10 cellular contexts compared by ENCODE assay signal in genomic region chr12:89544730-89545184, GRCh38. TPM values are rescaled to one million over a fixed set of nuclear protein-coding genes. Genes with fewer than 3 reads are reported as not detected.
DNase-seq lines count a peak whose midpoint lies in the region; ATAC-seq, FAIRE-seq and TF ChIP-seq lines count a peak whose summit lies in the region.
"Had no signal": no experiment of that assay in that cellular context is flagged by ENCODE, and none has a peak within 500 bp of the region (broad histone marks: within the 10 kb centered on the region; RNA-seq: fewer than 3 reads in every experiment).

No MANE protein-coding gene starts in this region.

- TF ChIP-seq CTCF in K562 (IDR thresholded peaks at IDR 0.05 in 2 of 3, conservative IDR thresholded peaks at IDR 0.05 in 1 of 3; ENCODE audit: insufficient read depth in 2 of 3, low read depth in 1 of 3, low read length in 3 of 3), result no peak
- TF ChIP-seq CTCF in lower lobe of right lung (IDR thresholded peaks at IDR 0.05), result no peak
- TF ChIP-seq CTCF in Caco-2 (IDR thresholded peaks at IDR 0.05; ENCODE audit: insufficient read depth in 1 of 2, low read depth in 1 of 2, low read length in 1 of 2, severe bottlenecking in 1 of 2, unreplicated experiment in 1 of 2), result no peak

- BruUV-seq in K562 (replicated peaks; lab: Mats Ljungman, UMichigan) (no TSS peak), Caco-2 (replicated peaks; lab: Mats Ljungman, UMichigan) (no TSS peak)

- no peak overlapping the region for H3K4me3 Mint-ChIP-seq in Caco-2 (ENCODE audit: unreplicated experiment)
- no peak overlapping the region for H3K4me3 Mint-ChIP-seq in activated CD4-positive, alpha-beta T cell treated with anti-CD3 and anti-CD28 coated beads, Interleukin-2, amount 10 ng/mL, durations not matched to agents 7 days and 5 days
- H3K4me3 Mint-ChIP-seq: central memory CD8-positive, alpha-beta T cell had no signal

- no peak overlapping the region for H2AFZ ChIP-seq in K562 (ENCODE audit: low read depth, low read length)

- no peak for TF ChIP-seq EP300 in K562 (IDR thresholded peaks at IDR 0.05; ENCODE audit: low read length)

- H3K27ac ChIP-seq in BLaER1 treated with 17β-estradiol and CSF1 and Interleukin-3, amounts not matched to agents 10 nM and 100 nM, result peak overlapping the region in 3 of 11 experiments; percentile 15 to 37 (median 19); a peak in 4 of 22 replicates
- H3K27ac ChIP-seq in K562 (ENCODE audit: extremely low read depth, low read depth, low read length), result no peak overlapping the region
- no peak overlapping the region for H3K27ac ChIP-seq in lower lobe of right lung

- no peak for TF ChIP-seq RAD21 in K562 (CRISPR knock-in tag; conservative IDR thresholded peaks at IDR 0.05 in 1 of 2, IDR thresholded peaks at IDR 0.05 in 1 of 2)

- 0 out of 22 replicates have a peak, but pooled peaks cover 0 to 4% (median 0%) of the 10 kb centered on the region in 11 experiments for H4K20me1 ChIP-seq in BLaER1 treated with 17β-estradiol and CSF1 and Interleukin-3, amounts not matched to agents 10 nM and 100 nM
- no peaks in the 10 kb centered on the region for H4K20me1 ChIP-seq in K562 (replicated peaks; ENCODE audit: control insufficient read depth, insufficient read depth, low read length)

- H3K27me3 ChIP-seq in BLaER1 treated with 17β-estradiol and CSF1 and Interleukin-3, amounts not matched to agents 10 nM and 100 nM, result no peaks in the 10 kb centered on the region
- H3K27me3 ChIP-seq in K562 (ENCODE audit: control insufficient read depth in 2 of 2, insufficient read depth in 2 of 2, low read length in 2 of 2) (no peaks in the 10 kb centered on the region), lower lobe of right lung (ENCODE audit: low read depth) (no peaks in the 10 kb centered on the region), Caco-2 (replicated peaks; ENCODE audit: control insufficient read depth, insufficient read depth, low read length) (no peaks in the 10 kb centered on the region)

- in situ Hi-C loops in K562 (cut with MboI), result loop anchor here (5.0 to 25.0 kb wide), 2 partner anchors 553 to 1293 kb away; no protein-coding TSS in a partner anchor

- H3K9me1 ChIP-seq in K562 (ENCODE audit: control insufficient read depth, insufficient read depth, low read length), result no peaks in the 10 kb centered on the region

- no peak for FAIRE-seq in K562 (lab: Jason Lieb, UNC)
- FAIRE-seq: G401.6 had no signal

- H3K4me3 ChIP-seq in BLaER1 treated with 17β-estradiol and CSF1 and Interleukin-3, amounts not matched to agents 10 nM and 100 nM, result no peak overlapping the region
- H3K4me3 ChIP-seq in K562 (no peak overlapping the region), lower lobe of right lung (no peak overlapping the region), Caco-2 (ENCODE audit: low read depth, low read length) (no peak overlapping the region)

- H3K4me1 ChIP-seq in BLaER1 treated with 17β-estradiol and CSF1 and Interleukin-3, amounts not matched to agents 10 nM and 100 nM, result peaks cover 16 to 49% (median 25%) of the 10 kb centered on the region in 10 experiments
- H3K4me1 ChIP-seq in K562 (replicated peaks in 1 of 2; ENCODE audit: control insufficient read depth in 2 of 2, insufficient read depth in 2 of 2, low read length in 2 of 2) (peaks cover 10 to 38% of the 10 kb centered on the region in 2 experiments), lower lobe of right lung (peaks cover 23% of the 10 kb centered on the region), Caco-2 (peaks cover 15% of the 10 kb centered on the region)

- H3K27ac Mint-ChIP-seq in Caco-2 (ENCODE audit: unreplicated experiment), result no peak overlapping the region
- H3K27ac Mint-ChIP-seq in activated CD4-positive, alpha-beta T cell treated with anti-CD3 and anti-CD28 coated beads, Interleukin-2, amount 10 ng/mL, durations not matched to agents 7 days and 5 days, result no peak overlapping the region

- CTCF ChIA-PET in K562 (lab: Yijun Ruan, JAX; ENCODE audit: low intra/inter-chr PET ratio) (no interaction called here), Caco-2 (lab: Charles Lee) (interaction anchor here (1.3 kb wide), 1 partner anchor 165 kb away, joined by 3 read pairs; the partner anchor contains the start of gene ATP2B1)
- CTCF ChIA-PET in activated CD4-positive, alpha-beta T cell treated with anti-CD3 and anti-CD28 coated beads, Interleukin-2, amount 10 ng/mL, durations not matched to agents 7 days and 5 days (lab: Charles Lee), result interaction anchor here (0.6 to 2.7 kb wide), 7 partner anchors 15 to 1477 kb away, joined by 3 to 11 read pairs (median 3); no protein-coding TSS in a partner anchor

- POLR2A ChIA-PET in K562 (lab: Yijun Ruan, JAX), result interaction anchor here (1.1 to 1.4 kb wide), 2 partner anchors 7 to 162 kb away, joined by 3 to 8 read pairs; no protein-coding TSS in a partner anchor
- POLR2A ChIA-PET in Caco-2 (lab: Charles Lee), result no interaction called here
- POLR2A ChIA-PET in activated CD4-positive, alpha-beta T cell treated with anti-CD3 and anti-CD28 coated beads, Interleukin-2, amount 10 ng/mL, durations not matched to agents 7 days and 5 days (lab: Charles Lee), result no interaction called here

- peak overlapping the region; percentile 56 to 83 (median 72) for H3K4me2 ChIP-seq in BLaER1 treated with 17β-estradiol and CSF1 and Interleukin-3, amounts not matched to agents 10 nM and 100 nM
- H3K4me2 ChIP-seq in K562 (ENCODE audit: insufficient read depth, low read length), result no peak overlapping the region

- H3K9me3 ChIP-seq in BLaER1 treated with 17β-estradiol and CSF1 and Interleukin-3, amounts not matched to agents 10 nM and 100 nM (replicated peaks in 1 of 11), result no peaks in the 10 kb centered on the region
- H3K9me3 ChIP-seq in K562 (replicated peaks; ENCODE audit: control insufficient read depth, insufficient read depth, low read depth, low read length), result no peaks in the 10 kb centered on the region
- H3K9me3 ChIP-seq in lower lobe of right lung, result no peaks in the 10 kb centered on the region
- no peaks in the 10 kb centered on the region for H3K9me3 ChIP-seq in Caco-2

- TF ChIP-seq POLR2A in K562 (conservative IDR thresholded peaks at IDR 0.05), result no peak

- H3K27me3 Mint-ChIP-seq in Caco-2 (ENCODE audit: insufficient read depth, unreplicated experiment), result no peaks in the 10 kb centered on the region
- no peaks in the 10 kb centered on the region for H3K27me3 Mint-ChIP-seq in activated CD4-positive, alpha-beta T cell treated with anti-CD3 and anti-CD28 coated beads, Interleukin-2, amount 10 ng/mL, durations not matched to agents 7 days and 5 days
- H3K27me3 Mint-ChIP-seq: central memory CD8-positive, alpha-beta T cell had no signal

- ATAC-seq in K562, result no peak
- peak; percentile 29 to 33 for ATAC-seq in lower lobe of right lung
- ATAC-seq in GM19023 (IDR thresholded peaks at IDR 0.05; ENCODE audit: unreplicated experiment), result no peak

- H3K36me3 ChIP-seq in BLaER1 treated with 17β-estradiol and CSF1 and Interleukin-3, amounts not matched to agents 10 nM and 100 nM, result no peaks in the 10 kb centered on the region
- no peaks in the 10 kb centered on the region for H3K36me3 ChIP-seq in K562 (ENCODE audit: control insufficient read depth, insufficient read depth, low read length)
- no peaks in the 10 kb centered on the region for H3K36me3 ChIP-seq in lower lobe of right lung
- no peaks in the 10 kb centered on the region; the same call in 1 of the 2 replicates for H3K36me3 ChIP-seq in Caco-2 (ENCODE audit: control insufficient read depth, insufficient read depth, low read length)

- no peaks in the 10 kb centered on the region for H3K9me3 Mint-ChIP-seq in Caco-2 (ENCODE audit: unreplicated experiment)
- no peaks in the 10 kb centered on the region for H3K9me3 Mint-ChIP-seq in activated CD4-positive, alpha-beta T cell treated with anti-CD3 and anti-CD28 coated beads, Interleukin-2, amount 10 ng/mL, durations not matched to agents 7 days and 5 days
- H3K9me3 Mint-ChIP-seq: central memory CD8-positive, alpha-beta T cell had no signal

- DNase-seq in NCI-H1105 (lab: John Stamatoyannopoulos, UW) (peak; percentile 13), K562 (ENCODE audit: extremely low read depth in 1 of 4, low spot score in 3 of 4) (no peak), lower lobe of right lung (peak; percentile 52), posterior vena cava (ENCODE audit: low spot score) (no peak), Caco-2 (no peak)
- no peak for DNase-seq in activated CD4-positive, alpha-beta T cell treated with anti-CD3 and anti-CD28 coated beads, Interleukin-2, amount 10 ng/mL, durations not matched to agents 7 days and 5 days

- intact Hi-C loops in K562 (cut with micrococcal nuclease), result loop anchor here (5.0 to 10.0 kb wide), 3 partner anchors 310 to 1413 kb away; partner anchors contain the start of gene CCER1
- intact Hi-C loops in lower lobe of right lung (cut with DNase I), result no loop called here
- intact Hi-C loops in posterior vena cava (cut with DNase I), result loop anchor here in 1 of 2 donors (10.0 kb wide), 2 partner anchors 560 to 1390 kb away; no protein-coding TSS in a partner anchor
- intact Hi-C loops in Caco-2 (cut with micrococcal nuclease; ENCODE audit: unreplicated experiment), result loop anchor here (5.0 to 10.0 kb wide), 5 partner anchors 103 to 1310 kb away; no protein-coding TSS in a partner anchor

- 72% methylated on average over 5 of the region's 5 CpGs for WGBS in K562 (ENCODE audit: insufficient coverage, low coverage, missing lambda C conversion rate)

- H3K9ac ChIP-seq in BLaER1 treated with 17β-estradiol and CSF1 and Interleukin-3, amounts not matched to agents 10 nM and 100 nM, result peak overlapping the region in 2 of 11 experiments; percentile 2 to 20; a peak in 1 of 22 replicates
- 0 out of 4 replicates have a peak overlapping the region, but pooled peaks of 1 of the 2 experiments have one; percentile 18 for H3K9ac ChIP-seq in K562 (ENCODE audit: insufficient read depth in 1 of 2, low read depth in 2 of 2, low read length in 2 of 2)

- no peaks in the 10 kb centered on the region for H3K79me2 ChIP-seq in K562 (ENCODE audit: control insufficient read depth, insufficient read depth, low read length)

- peaks cover 8% of the 10 kb centered on the region for H3K4me1 Mint-ChIP-seq in Caco-2 (ENCODE audit: low read depth, unreplicated experiment)
- peaks cover 3% of the 10 kb centered on the region for H3K4me1 Mint-ChIP-seq in activated CD4-positive, alpha-beta T cell treated with anti-CD3 and anti-CD28 coated beads, Interleukin-2, amount 10 ng/mL, durations not matched to agents 7 days and 5 days

- no peaks in the 10 kb centered on the region for H3K36me3 Mint-ChIP-seq in Caco-2 (ENCODE audit: insufficient read depth, unreplicated experiment)
- no peaks in the 10 kb centered on the region for H3K36me3 Mint-ChIP-seq in activated CD4-positive, alpha-beta T cell treated with anti-CD3 and anti-CD28 coated beads, Interleukin-2, amount 10 ng/mL, durations not matched to agents 7 days and 5 days (ENCODE audit: low read depth)

RNA-seq across cellular contexts. Expression of gene POC1B, which starts 18.9 kb away (rescaled TPM):
- total RNA-seq in K562 (2011; cell fraction: chromatin; rRNA removed; ENCODE audit: low replicate concordance), result 15.1 and 44.2 TPM in 2 replicates
- total RNA-seq in K562 (2011; cell fraction: nucleolus; rRNA removed), result 8.5 and 10.4 TPM in 2 replicates
- 18.7 and 19.4 TPM in 2 replicates for total RNA-seq in K562 (2011; cell fraction: nucleoplasm; rRNA removed)
- total RNA-seq in K562 (2014; rRNA removed) (8.1 and 9.7 TPM in 2 replicates), K562 (2014; rRNA removed; fragmentation: Illumina TruSeq; extraction: Trizol) (15.2 and 16.4 TPM in 2 replicates), K562 (2015; rRNA removed; fragmentation: Illumina TruSeq; extraction: Trizol) (11.2 and 13.5 TPM in 2 replicates), K562 (2021) (10.4 and 10.8 TPM in 2 replicates), lower lobe of right lung (15.5 TPM), posterior vena cava (10 to 100 TPM; 12.3 to 22.1 TPM), Caco-2 (2022) (14.1 and 16.1 TPM in 2 replicates)
- polyA plus RNA-seq in K562 (2011; rRNA removed) (14.3 and 16.1 TPM in 2 replicates), K562 (2014; fragmentation: Illumina TruSeq; extraction: Trizol) (11.8 and 15.3 TPM in 2 replicates), K562 (2014; fragmentation: Nextera tagmentation; extraction: Ambion mirVana) (1 to 10 TPM; 4.5 to 7.8 TPM), K562 (2014; rRNA removed) (8.0 and 11.2 TPM in 2 replicates)
- 6.5 and 10.5 TPM in 2 replicates for polyA plus RNA-seq in K562 (2011; cell fraction: cytosol; rRNA removed)
- polyA plus RNA-seq in K562 (2011; cell fraction: nucleus; rRNA removed), result 6.8 and 7.4 TPM in 2 replicates
- 10.1 and 18.5 TPM in 2 replicates for polyA plus RNA-seq in K562 (2012)
- polyA minus RNA-seq in K562 (2011; rRNA and poly(A)+ RNA removed), result 30.7 and 37.5 TPM in 2 replicates
- 8.6 and 10.8 TPM in 2 replicates for polyA minus RNA-seq in K562 (2011; cell fraction: cytosol; rRNA and poly(A)+ RNA removed)
- 15.1 and 21.1 TPM in 2 replicates for polyA minus RNA-seq in K562 (2011; cell fraction: nucleus; rRNA and poly(A)+ RNA removed)
- 10 to 100 TPM; 33.2 to 41.0 TPM for total RNA-seq in activated CD4-positive, alpha-beta T cell treated with anti-CD3 and anti-CD28 coated beads, Interleukin-2, amount 10 ng/mL, durations not matched to agents 7 days and 5 days

RNA-seq across cellular contexts. Expression of gene GALNT4, which starts 20.2 kb away (rescaled TPM):
- 4.4 and 11.7 TPM in 2 replicates for total RNA-seq in K562 (2011; cell fraction: chromatin; rRNA removed; ENCODE audit: low replicate concordance)
- 3.8 TPM in 2 replicates for total RNA-seq in K562 (2011; cell fraction: nucleolus; rRNA removed)
- 6.3 and 6.6 TPM in 2 replicates for total RNA-seq in K562 (2011; cell fraction: nucleoplasm; rRNA removed)
- total RNA-seq in K562 (2014; rRNA removed) (3.0 and 3.4 TPM in 2 replicates), K562 (2014; rRNA removed; fragmentation: Illumina TruSeq; extraction: Trizol) (4.6 and 5.9 TPM in 2 replicates), K562 (2015; rRNA removed; fragmentation: Illumina TruSeq; extraction: Trizol) (3.4 and 3.8 TPM in 2 replicates), K562 (2021) (3.4 and 3.5 TPM in 2 replicates), lower lobe of right lung (9.6 TPM), posterior vena cava (1 to 10 TPM; 5.4 to 6.2 TPM), Caco-2 (2022) (6.6 and 7.2 TPM in 2 replicates)
- polyA plus RNA-seq in K562 (2011; rRNA removed) (1.6 and 1.9 TPM in 2 replicates), K562 (2014; fragmentation: Illumina TruSeq; extraction: Trizol) (2.3 and 2.5 TPM in 2 replicates), K562 (2014; fragmentation: Nextera tagmentation; extraction: Ambion mirVana) (1 to 10 TPM; 1.2 to 1.3 TPM), K562 (2014; rRNA removed) (1.7 and 3.6 TPM in 2 replicates)
- 0.30 and 1.2 TPM in 2 replicates for polyA plus RNA-seq in K562 (2011; cell fraction: cytosol; rRNA removed)
- polyA plus RNA-seq in K562 (2011; cell fraction: nucleus; rRNA removed), result 0.77 and 1.1 TPM in 2 replicates
- 2.8 and 2.9 TPM in 2 replicates for polyA plus RNA-seq in K562 (2012)
- 3.7 and 4.5 TPM in 2 replicates for polyA minus RNA-seq in K562 (2011; rRNA and poly(A)+ RNA removed)
- polyA minus RNA-seq in K562 (2011; cell fraction: cytosol; rRNA and poly(A)+ RNA removed), result 0.27 and 0.86 TPM in 2 replicates
- polyA minus RNA-seq in K562 (2011; cell fraction: nucleus; rRNA and poly(A)+ RNA removed), result 2.3 and 4.7 TPM in 2 replicates
- total RNA-seq in activated CD4-positive, alpha-beta T cell treated with anti-CD3 and anti-CD28 coated beads, Interleukin-2, amount 10 ng/mL, durations not matched to agents 7 days and 5 days, result 10 to 100 TPM; 12.2 to 13.3 TPM

Comparison
In these comparisons a context has a peak if more than half of its experiments do, and no peak if none do; other contexts are left out.
1. DNase-seq: peak in NCI-H1105 (single experiment) and lower lobe of right lung (single experiment); none in K562 (0 of 4), posterior vena cava (single experiment), Caco-2 (0 of 2) and activated CD4-positive, alpha-beta T cell treated with anti-CD3 and anti-CD28 coated beads, Interleukin-2, amount 10 ng/mL, durations not matched to agents 7 days and 5 days (single experiment).
2. ATAC-seq: peak in lower lobe of right lung (2 of 2); none in K562 (single experiment) and GM19023 (single experiment).